1 cellular context compared by ENCODE assay signal in genomic region chr20:32358883-32359632, GRCh38.
A peak's percentile ranks its signal among the peaks of the same experiment; 100 is the strongest.
TF ChIP-seq lines count a peak whose summit lies in the region.

No MANE protein-coding gene starts in this region.

TF ChIP-seq in K562, 482 proteins besides CTCF, POLR2A, EP300 and RAD21 (continued from another document and continues in another):
- no peak for TF ChIP-seq HDAC8 (tag; IDR thresholded peaks at IDR 0.05)
- no peak for TF ChIP-seq FUS (optimal IDR thresholded peaks at IDR 0.05; ENCODE audit: low read depth, low read length)
- no peak for TF ChIP-seq DACH1 (IDR thresholded peaks at IDR 0.05; ENCODE audit: partially characterized antibody)
- TF ChIP-seq SMC3 (conservative IDR thresholded peaks at IDR 0.05; ENCODE audit: insufficient read depth, low read depth, low read length), result no peak
- peak; percentile 96 for TF ChIP-seq ZNF740 (CRISPR knock-in tag; IDR thresholded peaks at IDR 0.05)
- peak in 1 of 2 experiments; percentile 5; a peak in 1 of 4 replicates for TF ChIP-seq ZNF740 (tag; IDR thresholded peaks at IDR 0.05)
- no peak; the same call in 1 of the 2 replicates for TF ChIP-seq CXXC5 (CRISPR knock-in tag; IDR thresholded peaks at IDR 0.05)
- TF ChIP-seq RAD51 (IDR thresholded peaks at IDR 0.05; ENCODE audit: borderline replicate concordance, low read depth), result no peak
- TF ChIP-seq XRCC5 (IDR thresholded peaks at IDR 0.05; ENCODE audit: low read depth, low read length), result no peak
- peak; percentile 61 for TF ChIP-seq KDM5B (IDR thresholded peaks at IDR 0.05; ENCODE audit: insufficient replicate concordance, low read depth, low read length)
- no peak for TF ChIP-seq TCF3 (CRISPR knock-in tag; IDR thresholded peaks at IDR 0.05)
- TF ChIP-seq FOXA3 (CRISPR knock-in tag; conservative IDR thresholded peaks at IDR 0.05 in 1 of 2, IDR thresholded peaks at IDR 0.05 in 1 of 2), result no peak
- TF ChIP-seq MCM5 (IDR thresholded peaks at IDR 0.05; ENCODE audit: low read depth), result no peak
- no peak; the same call in 1 of the 2 replicates for TF ChIP-seq CTBP1 (IDR thresholded peaks at IDR 0.05; ENCODE audit: borderline replicate concordance)
- TF ChIP-seq HMGXB4 (CRISPR knock-in tag; IDR thresholded peaks at IDR 0.05), result no peak
- no peak for TF ChIP-seq ARID3A (IDR thresholded peaks at IDR 0.05; ENCODE audit: borderline replicate concordance, low read depth, low read length)
- TF ChIP-seq ZNF778 (CRISPR knock-in tag; IDR thresholded peaks at IDR 0.05), result no peak
- no peak for TF ChIP-seq SIX5 (IDR thresholded peaks at IDR 0.05; ENCODE audit: borderline replicate concordance in 1 of 2, insufficient read depth in 1 of 2, low read depth in 1 of 2, low read length in 2 of 2)
- TF ChIP-seq YBX1 (IDR thresholded peaks at IDR 0.05), result no peak
- TF ChIP-seq SMAD2 (IDR thresholded peaks at IDR 0.05; ENCODE audit: low read depth, low read length), result no peak
- TF ChIP-seq XRCC4 (IDR thresholded peaks at IDR 0.05; ENCODE audit: extremely low read depth, insufficient read depth, insufficient read length), result no peak
- TF ChIP-seq RHOXF2B (CRISPR knock-in tag; conservative IDR thresholded peaks at IDR 0.05), result no peak
- TF ChIP-seq KLF1 (tag; IDR thresholded peaks at IDR 0.05), result no peak
- TF ChIP-seq NR1H2 (CRISPR knock-in tag; IDR thresholded peaks at IDR 0.05), result 0 out of 2 replicates have a peak, but pooled peaks have one; percentile 52
- TF ChIP-seq DDX20 (tag; IDR thresholded peaks at IDR 0.05; ENCODE audit: low read depth), result no peak
- no peak for TF ChIP-seq MEF2D (tag; conservative IDR thresholded peaks at IDR 0.05; ENCODE audit: low read depth)
- no peak for TF ChIP-seq DMBX1 (CRISPR knock-in tag; IDR thresholded peaks at IDR 0.05; ENCODE audit: borderline replicate concordance)
- TF ChIP-seq TAL1 (IDR thresholded peaks at IDR 0.05), result no peak
- no peak for TF ChIP-seq SMARCE1 (IDR thresholded peaks at IDR 0.05)
- TF ChIP-seq FOXM1 (IDR thresholded peaks at IDR 0.05; ENCODE audit: low read depth), result no peak
- TF ChIP-seq FOXM1 (CRISPR knock-in tag; IDR thresholded peaks at IDR 0.05; ENCODE audit: low read depth), result 0 out of 2 replicates have a peak, but pooled peaks have one; percentile 79
- no peak; the same call in 1 of the 2 replicates for TF ChIP-seq MBD2 (IDR thresholded peaks at IDR 0.05; ENCODE audit: borderline replicate concordance, low read depth)
- no peak for TF ChIP-seq ILF3 (IDR thresholded peaks at IDR 0.05; ENCODE audit: borderline replicate concordance)
- TF ChIP-seq FOXK1 (CRISPR knock-in tag; IDR thresholded peaks at IDR 0.05; ENCODE audit: borderline replicate concordance), result no peak
- no peak for TF ChIP-seq CREB3L1 (IDR thresholded peaks at IDR 0.05; ENCODE audit: borderline replicate concordance, low read depth)
- TF ChIP-seq ATF7 (IDR thresholded peaks at IDR 0.05), result no peak
- no peak for TF ChIP-seq HNRNPUL1 (IDR thresholded peaks at IDR 0.05; ENCODE audit: low read length)
- TF ChIP-seq SIRT6 (IDR thresholded peaks at IDR 0.05; ENCODE audit: low read depth, low read length), result no peak
- no peak for TF ChIP-seq CBX1 (IDR thresholded peaks at IDR 0.05; ENCODE audit: low read depth)
- TF ChIP-seq MLLT1 (IDR thresholded peaks at IDR 0.05), result no peak
- peak; percentile 60 for TF ChIP-seq VEZF1 (CRISPR knock-in tag; IDR thresholded peaks at IDR 0.05)
- TF ChIP-seq BACH1 (tag; IDR thresholded peaks at IDR 0.05), result no peak
- no peak for TF ChIP-seq ZNF41 (CRISPR knock-in tag; conservative IDR thresholded peaks at IDR 0.05)
- no peak for TF ChIP-seq C11orf30 (IDR thresholded peaks at IDR 0.05; ENCODE audit: low read depth)
- no peak for TF ChIP-seq ARID2 (IDR thresholded peaks at IDR 0.05)
- TF ChIP-seq SRSF7 (optimal IDR thresholded peaks at IDR 0.05; ENCODE audit: low read depth, low read length), result no peak
- TF ChIP-seq MTA1 (IDR thresholded peaks at IDR 0.05; ENCODE audit: borderline replicate concordance), result no peak
- TF ChIP-seq RBM15 (IDR thresholded peaks at IDR 0.05; ENCODE audit: insufficient read depth, low read length), result no peak
- no peak for TF ChIP-seq ZNF174 (CRISPR knock-in tag; IDR thresholded peaks at IDR 0.05)
- no peak for TF ChIP-seq RBM25 (IDR thresholded peaks at IDR 0.05; ENCODE audit: low read depth, low read length, severe bottlenecking)
- TF ChIP-seq SAFB2 (IDR thresholded peaks at IDR 0.05; ENCODE audit: borderline replicate concordance, low read depth, low read length, severe bottlenecking), result no peak
- TF ChIP-seq TRIM28 (IDR thresholded peaks at IDR 0.05), result no peak
- peak; percentile 28; the same call in 1 of the 2 replicates for TF ChIP-seq CHD2 (IDR thresholded peaks at IDR 0.05; ENCODE audit: low read depth, low read length)
- TF ChIP-seq BRF1 (IDR thresholded peaks at IDR 0.05; ENCODE audit: borderline replicate concordance, extremely low read depth, insufficient read length), result no peak
- peak; percentile 81 for TF ChIP-seq POLR2G (IDR thresholded peaks at IDR 0.05; ENCODE audit: low read depth, low read length)
- no peak for TF ChIP-seq GTF2F1 (IDR thresholded peaks at IDR 0.05; ENCODE audit: low read depth, low read length)
- TF ChIP-seq U2AF2 (optimal IDR thresholded peaks at IDR 0.05; ENCODE audit: low read depth, low read length), result no peak
- no peak for TF ChIP-seq BRF2 (IDR thresholded peaks at IDR 0.05; ENCODE audit: borderline replicate concordance, insufficient read depth, insufficient read length)
- TF ChIP-seq CLOCK (CRISPR knock-in tag; IDR thresholded peaks at IDR 0.05; ENCODE audit: borderline replicate concordance), result no peak
- no peak for TF ChIP-seq MYC (IDR thresholded peaks at IDR 0.05; ENCODE audit: low read depth, low read length)
- peak; percentile 21; the same call in 1 of the 2 replicates for TF ChIP-seq MYC (CRISPR knock-in tag; IDR thresholded peaks at IDR 0.05; ENCODE audit: borderline replicate concordance, low read depth)
- TF ChIP-seq KDM1A (IDR thresholded peaks at IDR 0.05), result no peak
